In genomic region chr5:10673407-10673806, GRCh38 we compare ENCODE assay signal across 14 cellular contexts.
A peak's percentile ranks its signal among the peaks of the same experiment; 100 is the strongest.
DNase-seq lines count a peak whose midpoint lies in the region; ATAC-seq and TF ChIP-seq lines count a peak whose summit lies in the region.
"Had no signal": no experiment of that assay in that cellular context is flagged by ENCODE, and none has a peak within 500 bp of the region (broad histone marks: within the 10 kb centered on the region; RNA-seq: fewer than 3 reads in every experiment).

No MANE protein-coding gene starts in this region.

- no peak for TF ChIP-seq CTCF in chondrocyte (IDR thresholded peaks at IDR 0.05)

- no peaks in the 10 kb centered on the region for H3K4me1 Mint-ChIP-seq in activated naive CD4-positive, alpha-beta T cell treated with anti-CD3 and anti-CD28 coated beads, Interleukin-2, amount 10 ng/mL, durations not matched to agents 7 days and 5 days
- H3K4me1 Mint-ChIP-seq in chondrocyte (ENCODE audit: low read depth), result peaks cover 7% of the 10 kb centered on the region
- no peaks in the 10 kb centered on the region for H3K4me1 Mint-ChIP-seq in activated T-helper 17 cell treated with anti-CD3 and anti-CD28 coated beads, Interleukin-2, amount 50 U/mL, for 72 hours
- H3K4me1 Mint-ChIP-seq: CD8-positive, alpha-beta memory T cell had no signal

- peaks cover 14% of the 10 kb centered on the region for H3K36me3 Mint-ChIP-seq in activated naive CD4-positive, alpha-beta T cell treated with anti-CD3 and anti-CD28 coated beads, Interleukin-2, amount 10 ng/mL, durations not matched to agents 7 days and 5 days
- H3K36me3 Mint-ChIP-seq in chondrocyte (ENCODE audit: low read depth), result peaks cover 18% of the 10 kb centered on the region
- H3K36me3 Mint-ChIP-seq in activated T-helper 17 cell treated with anti-CD3 and anti-CD28 coated beads, Interleukin-2, amount 50 U/mL, for 72 hours (ENCODE audit: low read depth), result peaks cover 7% of the 10 kb centered on the region

- H3K4me3 Mint-ChIP-seq in activated naive CD4-positive, alpha-beta T cell treated with anti-CD3 and anti-CD28 coated beads, Interleukin-2, amount 10 ng/mL, durations not matched to agents 7 days and 5 days, result no peak overlapping the region
- H3K4me3 Mint-ChIP-seq in chondrocyte (ENCODE audit: unreplicated experiment), result no peak overlapping the region
- H3K4me3 Mint-ChIP-seq in activated T-helper 17 cell treated with anti-CD3 and anti-CD28 coated beads, Interleukin-2, amount 50 U/mL, for 72 hours, result no peak overlapping the region
- H3K4me3 Mint-ChIP-seq: CD14-positive monocyte; CD8-positive, alpha-beta memory T cell had no signal

- CTCF ChIA-PET in activated naive CD4-positive, alpha-beta T cell treated with anti-CD3 and anti-CD28 coated beads, Interleukin-2, amount 10 ng/mL, durations not matched to agents 7 days and 5 days (lab: Charles Lee), result no interaction called here

- peaks cover 11% of the 10 kb centered on the region for H3K27me3 Mint-ChIP-seq in activated naive CD4-positive, alpha-beta T cell treated with anti-CD3 and anti-CD28 coated beads, Interleukin-2, amount 10 ng/mL, durations not matched to agents 7 days and 5 days
- H3K27me3 Mint-ChIP-seq in chondrocyte (ENCODE audit: low read depth), result no peaks in the 10 kb centered on the region
- H3K27me3 Mint-ChIP-seq in activated T-helper 17 cell treated with anti-CD3 and anti-CD28 coated beads, Interleukin-2, amount 50 U/mL, for 72 hours, result no peaks in the 10 kb centered on the region

- ATAC-seq in sciatic nerve (peak; percentile 40), GM21381 (IDR thresholded peaks at IDR 0.05; ENCODE audit: unreplicated experiment) (no peak)
- no peak for ATAC-seq in activated T-helper 17 cell treated with anti-CD3 and anti-CD28 coated beads, Interleukin-2, amount 50 U/mL, for 72 hours (replicated peaks)

- no peak overlapping the region for H3K27ac Mint-ChIP-seq in activated naive CD4-positive, alpha-beta T cell treated with anti-CD3 and anti-CD28 coated beads, Interleukin-2, amount 10 ng/mL, durations not matched to agents 7 days and 5 days
- no peak overlapping the region for H3K27ac Mint-ChIP-seq in chondrocyte (ENCODE audit: unreplicated experiment)
- H3K27ac Mint-ChIP-seq in activated T-helper 17 cell treated with anti-CD3 and anti-CD28 coated beads, Interleukin-2, amount 50 U/mL, for 72 hours, result no peak overlapping the region
- H3K27ac Mint-ChIP-seq: CD8-positive, alpha-beta memory T cell had no signal

- peak; percentile 11 for DNase-seq in activated naive CD4-positive, alpha-beta T cell treated with anti-CD3 and anti-CD28 coated beads, Interleukin-2, amount 10 ng/mL, durations not matched to agents 7 days and 5 days
- no peak for DNase-seq in activated naive CD4-positive, alpha-beta T cell (lab: John Stamatoyannopoulos, UW)
- peak; percentile 46 for DNase-seq in chondrocyte (ENCODE audit: low spot score)
- DNase-seq in mesenteric fat pad (ENCODE audit: low spot score), result peak; percentile 76
- no peak for DNase-seq in sciatic nerve (ENCODE audit: low spot score)
- DNase-seq in CD1c-positive myeloid dendritic cell (ENCODE audit: extremely low spot score), result no peak
- DNase-seq: Caco-2; CD8-positive, alpha-beta memory T cell; DND-41; GF-D8; GM23248 had no signal

- peaks cover 3% of the 10 kb centered on the region for H3K9me3 Mint-ChIP-seq in activated naive CD4-positive, alpha-beta T cell treated with anti-CD3 and anti-CD28 coated beads, Interleukin-2, amount 10 ng/mL, durations not matched to agents 7 days and 5 days
- peaks cover 12% of the 10 kb centered on the region for H3K9me3 Mint-ChIP-seq in chondrocyte (ENCODE audit: low read depth)
- H3K9me3 Mint-ChIP-seq in activated T-helper 17 cell treated with anti-CD3 and anti-CD28 coated beads, Interleukin-2, amount 50 U/mL, for 72 hours, result peaks cover 4% of the 10 kb centered on the region

- intact Hi-C loops in sciatic nerve (cut with DNase I), result no loop called here

Comparison
In these comparisons a context has a peak if more than half of its experiments do, and no peak if none do; other contexts are left out.
1. DNase-seq: peak in activated naive CD4-positive, alpha-beta T cell treated with anti-CD3 and anti-CD28 coated beads, Interleukin-2, amount 10 ng/mL, durations not matched to agents 7 days and 5 days (single experiment), chondrocyte (single experiment) and mesenteric fat pad (single experiment); none in activated naive CD4-positive, alpha-beta T cell (0 of 4), sciatic nerve (single experiment) and CD1c-positive myeloid dendritic cell (single experiment).